Comparison of ENCODE assay signal across 15 cellular contexts in the genomic region with DNA sequence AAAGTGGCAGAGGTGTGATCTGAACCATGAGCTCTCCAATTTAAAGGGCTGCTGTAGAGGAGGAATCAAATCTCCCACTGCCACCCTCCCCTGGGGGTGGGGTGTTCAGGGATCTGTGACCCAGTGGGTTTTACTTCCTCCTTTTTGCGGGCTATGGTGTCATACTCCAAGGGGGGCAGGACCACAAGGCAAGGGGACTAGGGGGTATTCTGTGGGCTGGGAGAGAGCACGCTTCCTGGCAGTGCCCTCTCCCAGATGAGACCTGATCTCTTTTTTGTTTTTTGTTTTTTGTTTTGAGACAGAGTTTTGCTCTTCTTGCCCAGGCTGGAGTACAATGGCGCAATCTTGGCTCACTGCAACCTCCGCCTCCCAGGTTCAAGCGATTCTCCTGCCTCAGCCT. TPM values are rescaled to one million over a fixed set of nuclear protein-coding genes. Genes with fewer than 3 reads are reported as not detected.
DNase-seq lines count a peak whose midpoint lies in the region; ATAC-seq lines count a peak whose summit lies in the region.
"Had no signal": no experiment of that assay in that cellular context is flagged by ENCODE, and none has a peak within 500 bp of the region (broad histone marks: within the 10 kb centered on the region; RNA-seq: fewer than 3 reads in every experiment).

No MANE protein-coding gene starts in this region.

- peaks cover 0 to 4% (median 0%) of the 10 kb centered on the region in 11 donors for H3K9me3 Mint-ChIP-seq in naive thymus-derived CD4-positive, alpha-beta T cell
- H3K9me3 Mint-ChIP-seq: activated T-cell treated with anti-CD3 and anti-CD28 coated beads, Interleukin-2, amount 50 U/mL, for 72 hours had no signal

- no peak overlapping the region for H3K4me3 ChIP-seq in naive thymus-derived CD4-positive, alpha-beta T cell (ENCODE audit: low read length)
- H3K4me3 ChIP-seq: HAP-1 had no signal

- no peak overlapping the region for H3K27ac Mint-ChIP-seq in naive thymus-derived CD4-positive, alpha-beta T cell
- H3K27ac Mint-ChIP-seq: activated T-cell treated with anti-CD3 and anti-CD28 coated beads, Interleukin-2, amount 50 U/mL, for 72 hours had no signal

- H3K4me1 Mint-ChIP-seq in naive thymus-derived CD4-positive, alpha-beta T cell = peaks cover 18 to 36% (median 28%) of the 10 kb centered on the region in 7 donors

- CTCF ChIA-PET in naive thymus-derived CD4-positive, alpha-beta T cell (lab: Charles Lee) = no interaction called here

- no peak overlapping the region for H3K27ac ChIP-seq in naive thymus-derived CD4-positive, alpha-beta T cell (ENCODE audit: low read depth, low read length)
- H3K27ac ChIP-seq: C4-2B had no signal

- H3K27me3 Mint-ChIP-seq in naive thymus-derived CD4-positive, alpha-beta T cell = no peaks in the 10 kb centered on the region

- H3K36me3 ChIP-seq in naive thymus-derived CD4-positive, alpha-beta T cell (ENCODE audit: control insufficient read depth in 2 of 3, insufficient read depth in 3 of 3, low read length in 3 of 3) = no peaks in the 10 kb centered on the region
- H3K36me3 ChIP-seq: HAP-1 had no signal

- no peaks in the 10 kb centered on the region for H3K27me3 ChIP-seq in naive thymus-derived CD4-positive, alpha-beta T cell (ENCODE audit: control insufficient read depth in 2 of 2, insufficient read depth in 2 of 2, low read length in 2 of 2)

- ATAC-seq in HG02610 (IDR thresholded peaks at IDR 0.05; ENCODE audit: unreplicated experiment) = peak; percentile 54
- peak; percentile 89 for ATAC-seq in naive thymus-derived CD4-positive, alpha-beta T cell
- ATAC-seq: activated T-cell treated with anti-CD3 and anti-CD28 coated beads, Interleukin-2, amount 50 U/mL, for 72 hours had no signal

- intact Hi-C loops in naive thymus-derived CD4-positive, alpha-beta T cell (cut with micrococcal nuclease) = no loop called here

- H3K4me3 Mint-ChIP-seq in naive thymus-derived CD4-positive, alpha-beta T cell = no peak overlapping the region
- H3K4me3 Mint-ChIP-seq: activated T-cell treated with anti-CD3 and anti-CD28 coated beads, Interleukin-2, amount 50 U/mL, for 72 hours had no signal

- no peaks in the 10 kb centered on the region for H3K4me1 ChIP-seq in naive thymus-derived CD4-positive, alpha-beta T cell (ENCODE audit: control insufficient read depth in 2 of 2, insufficient read depth in 2 of 2, low read length in 2 of 2)
- H3K4me1 ChIP-seq: HAP-1 had no signal

- DNase-seq in GF-D8 (lab: John Stamatoyannopoulos, UW) (peak; percentile 20), SKM-1 treated with dmso at 0.1 percent for 144 hours (lab: John Stamatoyannopoulos, UW; ENCODE audit: unreplicated experiment) (peak; percentile 63), HUDEP-2 (lab: John Stamatoyannopoulos, UW; ENCODE audit: unreplicated experiment in 76 of 76) (no peak), HK-2 (ENCODE audit: unreplicated experiment) (no peak), AG20443 (ENCODE audit: low spot score) (no peak), NCI-H1694 treated with DMSO at 0.1 percent for 48 hours (lab: John Stamatoyannopoulos, UW) (no peak)
- DNase-seq in naive thymus-derived CD4-positive, alpha-beta T cell = no peak
- DNase-seq: activated T-cell treated with anti-CD3 and anti-CD28 coated beads, Interleukin-2, amount 50 U/mL, for 72 hours; occipital lobe; stimulated activated CD4-positive, alpha-beta T cell treated with anti-CD3 and anti-CD28 coated beads, Interleukin-15, amount 100 ng/mL, for 24 hours had no signal

- POLR2A ChIA-PET in naive thymus-derived CD4-positive, alpha-beta T cell (lab: Charles Lee) = no interaction called here

- no peaks in the 10 kb centered on the region for H3K9me3 ChIP-seq in naive thymus-derived CD4-positive, alpha-beta T cell (ENCODE audit: control insufficient read depth in 2 of 3, low read length in 3 of 3)
- H3K9me3 ChIP-seq: HAP-1 had no signal

- peaks cover 0 to 14% (median 3%) of the 10 kb centered on the region in 5 donors for H3K36me3 Mint-ChIP-seq in naive thymus-derived CD4-positive, alpha-beta T cell

RNA-seq across cellular contexts. Expression of gene PLD3, which starts 10.3 kb away (rescaled TPM):
- 100 to 1,000 TPM in 3 of 5 experiments, 10 to 100 TPM in 2; 75.4 to 137 (median 114) TPM for total RNA-seq in naive thymus-derived CD4-positive, alpha-beta T cell
- polyA plus RNA-seq in naive thymus-derived CD4-positive, alpha-beta T cell = 10 to 100 TPM; 60.1 to 82.1 TPM

RNA-seq across cellular contexts. Expression of gene C19orf47, which starts 10.6 kb away (rescaled TPM):
- total RNA-seq in naive thymus-derived CD4-positive, alpha-beta T cell = 10 to 100 TPM; 12.6 to 20.3 (median 15.8) TPM
- 10 to 100 TPM in 1 of 2 donors, 1 to 10 TPM in 1; 9.1 to 13.2 TPM for polyA plus RNA-seq in naive thymus-derived CD4-positive, alpha-beta T cell

RNA-seq across cellular contexts. Expression of gene HIPK4, which starts 31.2 kb away (rescaled TPM):
- total RNA-seq in naive thymus-derived CD4-positive, alpha-beta T cell = under 1 TPM in 2 of 5 experiments, not detected in 3; 0.12 to 0.24 TPM
- polyA plus RNA-seq in naive thymus-derived CD4-positive, alpha-beta T cell = not detected
- total RNA-seq: astrocyte, RPMI7951 had no signal

RNA-seq across cellular contexts. Expression of gene PRX, which starts 54.4 kb away (rescaled TPM):
- total RNA-seq in naive thymus-derived CD4-positive, alpha-beta T cell = 1 to 10 TPM in 4 of 5 experiments, under 1 TPM in 1; 0.85 to 4.0 (median 2.6) TPM
- polyA plus RNA-seq in naive thymus-derived CD4-positive, alpha-beta T cell = under 1 TPM; 0.14 to 0.60 TPM

Comparison
In these comparisons a context has a peak if more than half of its experiments do, and no peak if none do; other contexts are left out.
1. DNase-seq: peak in GF-D8 (single experiment) and SKM-1 treated with dmso at 0.1 percent for 144 hours (single experiment); none in naive thymus-derived CD4-positive, alpha-beta T cell (0 of 9), HUDEP-2 (0 of 76), HK-2 (single experiment), AG20443 (single experiment) and NCI-H1694 treated with DMSO at 0.1 percent for 48 hours (single experiment).